Comparison of ENCODE assay signal across 2 cellular contexts in the genomic region with DNA sequence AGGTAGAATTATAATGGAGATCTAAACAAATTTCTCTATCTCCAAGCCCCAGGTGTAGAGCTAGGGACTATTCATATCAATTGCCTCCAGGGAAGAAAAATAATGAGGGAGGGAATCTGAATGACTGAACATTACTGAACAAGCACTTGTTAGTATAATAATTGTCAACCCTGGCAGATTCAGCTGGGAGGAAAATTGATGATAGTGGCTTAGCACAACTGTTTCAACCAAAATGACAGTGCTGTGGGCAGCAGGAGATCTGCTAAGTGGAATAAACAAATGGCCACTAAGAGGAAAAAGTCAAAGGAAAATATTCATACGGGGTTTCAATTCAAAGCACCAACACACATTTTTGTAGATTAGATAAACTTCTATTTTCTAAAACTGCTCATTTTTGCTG.
TF ChIP-seq lines count a peak whose summit lies in the region.

No MANE protein-coding gene starts in this region.

TF ChIP-seq in GM23338, 12 proteins besides CTCF, POLR2A, EP300 and RAD21 (continued from another document):
- TF ChIP-seq, protein P1, sequence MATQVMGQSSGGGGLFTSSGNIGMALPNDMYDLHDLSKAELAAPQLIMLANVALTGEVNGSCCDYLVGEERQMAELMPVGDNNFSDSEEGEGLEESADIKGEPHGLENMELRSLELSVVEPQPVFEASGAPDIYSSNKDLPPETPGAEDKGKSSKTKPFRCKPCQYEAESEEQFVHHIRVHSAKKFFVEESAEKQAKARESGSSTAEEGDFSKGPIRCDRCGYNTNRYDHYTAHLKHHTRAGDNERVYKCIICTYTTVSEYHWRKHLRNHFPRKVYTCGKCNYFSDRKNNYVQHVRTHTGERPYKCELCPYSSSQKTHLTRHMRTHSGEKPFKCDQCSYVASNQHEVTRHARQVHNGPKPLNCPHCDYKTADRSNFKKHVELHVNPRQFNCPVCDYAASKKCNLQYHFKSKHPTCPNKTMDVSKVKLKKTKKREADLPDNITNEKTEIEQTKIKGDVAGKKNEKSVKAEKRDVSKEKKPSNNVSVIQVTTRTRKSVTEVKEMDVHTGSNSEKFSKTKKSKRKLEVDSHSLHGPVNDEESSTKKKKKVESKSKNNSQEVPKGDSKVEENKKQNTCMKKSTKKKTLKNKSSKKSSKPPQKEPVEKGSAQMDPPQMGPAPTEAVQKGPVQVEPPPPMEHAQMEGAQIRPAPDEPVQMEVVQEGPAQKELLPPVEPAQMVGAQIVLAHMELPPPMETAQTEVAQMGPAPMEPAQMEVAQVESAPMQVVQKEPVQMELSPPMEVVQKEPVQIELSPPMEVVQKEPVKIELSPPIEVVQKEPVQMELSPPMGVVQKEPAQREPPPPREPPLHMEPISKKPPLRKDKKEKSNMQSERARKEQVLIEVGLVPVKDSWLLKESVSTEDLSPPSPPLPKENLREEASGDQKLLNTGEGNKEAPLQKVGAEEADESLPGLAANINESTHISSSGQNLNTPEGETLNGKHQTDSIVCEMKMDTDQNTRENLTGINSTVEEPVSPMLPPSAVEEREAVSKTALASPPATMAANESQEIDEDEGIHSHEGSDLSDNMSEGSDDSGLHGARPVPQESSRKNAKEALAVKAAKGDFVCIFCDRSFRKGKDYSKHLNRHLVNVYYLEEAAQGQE (IDR thresholded peaks at IDR 0.05; ENCODE audit: unreplicated experiment) = no peak
- TF ChIP-seq STAT1 (IDR thresholded peaks at IDR 0.05; ENCODE audit: unreplicated experiment) = no peak

TF ChIP-seq in H1, 55 proteins besides CTCF, POLR2A, EP300 and RAD21 (continued from another document):
- TF ChIP-seq USF2 (IDR thresholded peaks at IDR 0.05; ENCODE audit: low read length) (no peak), NANOG (IDR thresholded peaks at IDR 0.05; ENCODE audit: insufficient read depth, low read depth, low read length, poor library complexity, severe bottlenecking) (no peak)
